In genomic region chr20:53786445-53787267, GRCh38 we compare ENCODE assay signal across 12 cellular contexts.
DNase-seq lines count a peak whose midpoint lies in the region; ATAC-seq and TF ChIP-seq lines count a peak whose summit lies in the region.
"Had no signal": no experiment of that assay in that cellular context is flagged by ENCODE, and none has a peak within 500 bp of the region (broad histone marks: within the 10 kb centered on the region; RNA-seq: fewer than 3 reads in every experiment).

No MANE protein-coding gene starts in this region.

- peak; percentile 24; the same call in 1 of the 2 replicates for TF ChIP-seq CTCF in VCaP (conservative IDR thresholded peaks at IDR 0.05)
- no peak for TF ChIP-seq CTCF in transverse colon (IDR thresholded peaks at IDR 0.05)

- no peaks in the 10 kb centered on the region for H3K9me3 ChIP-seq in transverse colon

- TF ChIP-seq EP300 in transverse colon (IDR thresholded peaks at IDR 0.05; ENCODE audit: low read depth): peak; percentile 37

- no peaks in the 10 kb centered on the region for H3K27me3 ChIP-seq in transverse colon
- H3K27me3 ChIP-seq: cardiac muscle cell had no signal

- intact Hi-C loops in transverse colon (cut with DNase I; ENCODE audit: low total_unique reads): no loop called here

- peak overlapping the region; percentile 95 for H3K27ac ChIP-seq in VCaP
- peak overlapping the region; percentile 80 to 82 (median 80) for H3K27ac ChIP-seq in transverse colon
- H3K27ac ChIP-seq: cardiac muscle cell had no signal

- H3K4me1 ChIP-seq in transverse colon: peaks cover 3 to 30% (median 13%) of the 10 kb centered on the region in 4 donors

- peak; percentile 90 for ATAC-seq in left lobe of liver
- no peak for ATAC-seq in GM21381 (IDR thresholded peaks at IDR 0.05; ENCODE audit: unreplicated experiment)

- DNase-seq in SIG-M5 treated with dmso at 0.1 percent for 504 hours (lab: John Stamatoyannopoulos, UW; ENCODE audit: unreplicated experiment): peak; percentile 100
- no peak for DNase-seq in SIG-M5 (lab: John Stamatoyannopoulos, UW)
- no peak for DNase-seq in left lobe of liver (ENCODE audit: low spot score)
- DNase-seq in transverse colon: peak; percentile 20
- DNase-seq in stimulated activated CD4-positive, alpha-beta T cell treated with anti-CD3 and anti-CD28 coated beads, Interleukin-15, amount 100 ng/mL, for 24 hours: no peak
- DNase-seq in NCI-H82 treated with DMSO at 0.1 percent for 48 hours (lab: John Stamatoyannopoulos, UW; ENCODE audit: unreplicated experiment): no peak
- DNase-seq: glutamatergic neuron; NCI-H446; stimulated activated CD4-positive, alpha-beta T cell treated with anti-CD3 and anti-CD28 coated beads, Interleukin-4, amount 100 ng/mL, for 24 hours had no signal

- 48 to 60% methylated on average over 6 to 9 of the region's 9 CpGs for whole genome bisulfite sequencing in transverse colon (ENCODE audit: low coverage in 1 of 2), 2 donors

- in situ Hi-C loops in transverse colon (cut with MboI; ENCODE audit: low pct_ligation_motif_present in 1 of 4, low pct_unique_long_range_greater_than_20kb in 1 of 4, low sequenced_read_pairs in 3 of 4): no loop called here

- no peaks in the 10 kb centered on the region for H3K36me3 ChIP-seq in transverse colon
- H3K36me3 ChIP-seq: cardiac muscle cell had no signal

- H3K4me3 ChIP-seq in transverse colon: no peak overlapping the region
- H3K4me3 ChIP-seq: cardiac muscle cell had no signal

- TF ChIP-seq POLR2A in transverse colon (IDR thresholded peaks at IDR 0.05): no peak

Comparison
In these comparisons a context has a peak if more than half of its experiments do, and no peak if none do; other contexts are left out.
1. DNase-seq: peak in SIG-M5 treated with dmso at 0.1 percent for 504 hours (single experiment) and transverse colon (single experiment); none in SIG-M5 (single experiment), left lobe of liver (single experiment), stimulated activated CD4-positive, alpha-beta T cell treated with anti-CD3 and anti-CD28 coated beads, Interleukin-15, amount 100 ng/mL, for 24 hours (single experiment) and NCI-H82 treated with DMSO at 0.1 percent for 48 hours (single experiment).